16 cellular contexts compared by ENCODE assay signal in genomic region chr19:46447824-46448223, GRCh38. TPM values are rescaled to one million over a fixed set of nuclear protein-coding genes. Genes with fewer than 3 reads are reported as not detected.
DNase-seq lines count a peak whose midpoint lies in the region; ATAC-seq and TF ChIP-seq lines count a peak whose summit lies in the region.
"Had no signal": no experiment of that assay in that cellular context is flagged by ENCODE, and none has a peak within 500 bp of the region (broad histone marks: within the 10 kb centered on the region; RNA-seq: fewer than 3 reads in every experiment).

No MANE protein-coding gene starts in this region.

- peak overlapping the region; percentile 68 for H2AFZ ChIP-seq in neuronal stem cell (ENCODE audit: low read length)

- H3K9me3 ChIP-seq in right atrium auricular region (no peaks in the 10 kb centered on the region), left ventricle myocardium inferior (replicated peaks) (peaks cover 3% of the 10 kb centered on the region), neuronal stem cell (replicated peaks in 1 of 2; ENCODE audit: control insufficient read depth in 2 of 2, insufficient read depth in 1 of 2, low read depth in 1 of 2, low read length in 2 of 2) (peaks cover 0 to 8% of the 10 kb centered on the region in 2 donors)

- H3K4me1 ChIP-seq in right atrium auricular region = peaks cover 0 to 11% of the 10 kb centered on the region in 2 donors
- H3K4me1 ChIP-seq in left ventricle myocardium inferior = peaks cover 15% of the 10 kb centered on the region
- no peaks in the 10 kb centered on the region for H3K4me1 ChIP-seq in neuronal stem cell (ENCODE audit: control insufficient read depth in 2 of 2, insufficient read depth in 1 of 2, low read depth in 1 of 2, low read length in 2 of 2)

- H2AK5ac ChIP-seq in neuronal stem cell (ENCODE audit: low read depth, low read length) = no peak overlapping the region

- H3K4me3 ChIP-seq in right atrium auricular region (no peak overlapping the region), left ventricle myocardium inferior (no peak overlapping the region), neuronal stem cell (ENCODE audit: low read length in 2 of 2) (no peak overlapping the region)

- TF ChIP-seq CTCF in right atrium auricular region (IDR thresholded peaks at IDR 0.05) = no peak
- TF ChIP-seq CTCF in left ventricle myocardium inferior (IDR thresholded peaks at IDR 0.05; ENCODE audit: borderline replicate concordance) = no peak

- H3K4me2 ChIP-seq in neuronal stem cell (ENCODE audit: insufficient read depth, low read length, poor library complexity, severe bottlenecking) = no peak overlapping the region

- peak; percentile 48 for ATAC-seq in Right ventricle myocardium superior (ENCODE audit: poor library complexity)
- ATAC-seq: HepG2 had no signal

- H3K23ac ChIP-seq in neuronal stem cell (ENCODE audit: low read depth, low read length, poor library complexity) = no peak overlapping the region

- no peak overlapping the region for H4K91ac ChIP-seq in neuronal stem cell (ENCODE audit: low read depth, low read length, poor library complexity)

- intact Hi-C loops in Right ventricle myocardium superior (cut with DNase I) = no loop called here
- intact Hi-C loops in left ventricle myocardium inferior (cut with micrococcal nuclease) = no loop called here

- H3K36me3 ChIP-seq in right atrium auricular region = no peaks in the 10 kb centered on the region
- no peaks in the 10 kb centered on the region for H3K36me3 ChIP-seq in left ventricle myocardium inferior
- no peaks in the 10 kb centered on the region for H3K36me3 ChIP-seq in neuronal stem cell (replicated peaks in 1 of 2; ENCODE audit: control insufficient read depth in 2 of 2, insufficient read depth in 2 of 2, low read length in 2 of 2)

- H3K27ac ChIP-seq in right atrium auricular region (peak overlapping the region in 1 of 2 donors; percentile 16), left ventricle myocardium inferior (replicated peaks) (peak overlapping the region; percentile 41), neuronal stem cell (replicated peaks; ENCODE audit: low read length) (no peak overlapping the region)
- H3K27ac ChIP-seq: C4-2B had no signal

- H3K27me3 ChIP-seq in right atrium auricular region (no peaks in the 10 kb centered on the region), left ventricle myocardium inferior (ENCODE audit: low read depth) (no peaks in the 10 kb centered on the region), neuronal stem cell (ENCODE audit: control insufficient read depth in 3 of 3, insufficient read depth in 3 of 3, low read depth in 1 of 3, low read length in 3 of 3) (no peaks in the 10 kb centered on the region)

- no peak overlapping the region for H3K9ac ChIP-seq in neuronal stem cell (ENCODE audit: low read depth, low read length, poor library complexity)

- H2BK5ac ChIP-seq in neuronal stem cell (ENCODE audit: low read length) = no peak overlapping the region

- peak overlapping the region; percentile 45 for H3K18ac ChIP-seq in neuronal stem cell (ENCODE audit: low read length)

- no peak overlapping the region for H4K8ac ChIP-seq in neuronal stem cell (ENCODE audit: low read depth, low read length)

- no peak overlapping the region for H2BK120ac ChIP-seq in neuronal stem cell (ENCODE audit: low read depth, low read length)

- H3K4ac ChIP-seq in neuronal stem cell (ENCODE audit: low read length) = no peak overlapping the region

- WGBS in neuronal stem cell (ENCODE audit: extremely low coverage in 2 of 2, insufficient read length in 2 of 2, insufficient replicate concordance in 1 of 2), 2 donors = no CpG with 5 or more reads among the region's 5 CpGs

- H2BK12ac ChIP-seq in neuronal stem cell (ENCODE audit: low read length) = peak overlapping the region; percentile 50

- H3K14ac ChIP-seq in neuronal stem cell (ENCODE audit: low read length) = no peak overlapping the region

- H3K79me1 ChIP-seq in neuronal stem cell (ENCODE audit: low read depth, low read length) = no peaks in the 10 kb centered on the region

- no peak overlapping the region for H2BK15ac ChIP-seq in neuronal stem cell (ENCODE audit: low read length)

- peak; percentile 53 for DNase-seq in Right ventricle myocardium superior
- no peak for DNase-seq in right atrium auricular region (ENCODE audit: low spot score)
- peak; percentile 46 for DNase-seq in left ventricle myocardium inferior
- no peak for DNase-seq in neuronal stem cell (ENCODE audit: low spot score)
- DNase-seq in DMS79 (lab: John Stamatoyannopoulos, UW) = no peak
- no peak for DNase-seq in GF-D8 (lab: John Stamatoyannopoulos, UW)
- DNase-seq in DMS79 treated with DMSO at 0.1 percent for 48 hours (lab: John Stamatoyannopoulos, UW) = no peak
- no peak for DNase-seq in activated CD4-positive, alpha-beta T cell treated with anti-CD3 and anti-CD28 coated beads for 1 hour
- DNase-seq: COR-L47, DMS153, H7, NCI-H187 treated with DMSO at 0.1 percent for 48 hours, NCI-H524 had no signal

RNA-seq across cellular contexts. Expression of gene PNMA8C, which starts 19.1 kb away (rescaled TPM):
- total RNA-seq in Right ventricle myocardium superior (not detected), right atrium auricular region (not detected), left ventricle myocardium inferior (not detected)
- 0.52 TPM for polyA plus RNA-seq in neuronal stem cell (2013, experiment 1 of 2)
- 0.47 TPM for polyA plus RNA-seq in neuronal stem cell (2013, experiment 2 of 2)
- total RNA-seq: A172, HepG2 had no signal
- polyA plus RNA-seq: HepG2 had no signal

RNA-seq across cellular contexts. Expression of gene PNMA8A, which starts 23.5 kb away (rescaled TPM):
- total RNA-seq in Right ventricle myocardium superior = 7.3 TPM
- total RNA-seq in right atrium auricular region = 10 to 100 TPM in 1 of 2 donors, 1 to 10 TPM in 1; 9.9 to 16.6 TPM
- 8.4 TPM for total RNA-seq in left ventricle myocardium inferior
- 41.6 TPM for polyA plus RNA-seq in neuronal stem cell (2013, experiment 1 of 2)
- polyA plus RNA-seq in neuronal stem cell (2013, experiment 2 of 2) = 41.3 TPM
- total RNA-seq: A172 had no signal

RNA-seq across cellular contexts. Expression of gene CCDC8, which starts 34.5 kb away (rescaled TPM):
- 28.1 TPM for total RNA-seq in Right ventricle myocardium superior
- 10 to 100 TPM; 30.4 to 34.6 TPM for total RNA-seq in right atrium auricular region
- 30.8 TPM for total RNA-seq in left ventricle myocardium inferior
- polyA plus RNA-seq in neuronal stem cell (2013, experiment 1 of 2) = 7.0 TPM
- 7.6 TPM for polyA plus RNA-seq in neuronal stem cell (2013, experiment 2 of 2)
- total RNA-seq: A172 had no signal
- polyA plus RNA-seq: HepG2 had no signal

RNA-seq across cellular contexts. Expression of gene PNMA8B, which starts 47.8 kb away (rescaled TPM):
- total RNA-seq in Right ventricle myocardium superior (0.65 TPM), right atrium auricular region (1 to 10 TPM; 1.0 to 1.7 TPM), left ventricle myocardium inferior (0.55 TPM)
- polyA plus RNA-seq in neuronal stem cell (2013, experiment 1 of 2) = 1.1 TPM
- 1.1 TPM for polyA plus RNA-seq in neuronal stem cell (2013, experiment 2 of 2)
- total RNA-seq: A172, HepG2 had no signal
- polyA plus RNA-seq: HepG2 had no signal

Comparison
In these comparisons a context has a peak if more than half of its experiments do, and no peak if none do; other contexts are left out.
1. DNase-seq: peak in Right ventricle myocardium superior (single experiment) and left ventricle myocardium inferior (single experiment); none in right atrium auricular region (single experiment), neuronal stem cell (single experiment), DMS79 (single experiment), GF-D8 (single experiment), DMS79 treated with DMSO at 0.1 percent for 48 hours (single experiment) and activated CD4-positive, alpha-beta T cell treated with anti-CD3 and anti-CD28 coated beads for 1 hour (single experiment).